In genomic region chr3:93973160-93974126, GRCh38 we compare ENCODE assay signal across 8 cellular contexts. TPM values are rescaled to one million over a fixed set of nuclear protein-coding genes. Genes with fewer than 3 reads are reported as not detected.
A peak's percentile ranks its signal among the peaks of the same experiment; 100 is the strongest.
DNase-seq lines count a peak whose midpoint lies in the region; FAIRE-seq and TF ChIP-seq lines count a peak whose summit lies in the region.

Gene PROS1 (minus strand): TSS chr3:93973896. CDS start chr3:93973749, 147 bp downstream.

- no peaks in the 10 kb centered on the region for H3K79me2 ChIP-seq in astrocyte (ENCODE audit: insufficient read depth, low read length)
- peaks cover 2% of the 10 kb centered on the region for H3K79me2 ChIP-seq in trophoblast cell (ENCODE audit: control insufficient read depth, insufficient read depth, low read length, poor library complexity)

- H3K9me3 ChIP-seq in HEK293 (ENCODE audit: control insufficient read depth, insufficient read depth, low read depth, low read length) (no peaks in the 10 kb centered on the region), MG63 (no peaks in the 10 kb centered on the region), astrocyte (ENCODE audit: insufficient read depth, low read depth, low read length) (no peaks in the 10 kb centered on the region), right atrium auricular region (no peaks in the 10 kb centered on the region), trophoblast cell (ENCODE audit: insufficient read depth, low read depth, low read length) (no peaks in the 10 kb centered on the region), vagina (no peaks in the 10 kb centered on the region)

- H3K14ac ChIP-seq in trophoblast cell (ENCODE audit: low read length), result peak within 1 kb of the TSS; percentile 75

- peak within 1 kb of the TSS; percentile 70 for H4K12ac ChIP-seq in trophoblast cell (ENCODE audit: low read depth, low read length)

- no peaks in the 10 kb centered on the region for H3K36me3 ChIP-seq in HEK293 (ENCODE audit: control insufficient read depth in 2 of 2, insufficient read depth in 1 of 2, low read length in 2 of 2)
- H3K36me3 ChIP-seq in MG63, result no peaks in the 10 kb centered on the region
- no peaks in the 10 kb centered on the region for H3K36me3 ChIP-seq in astrocyte (ENCODE audit: insufficient read depth, low read length)
- no peaks in the 10 kb centered on the region for H3K36me3 ChIP-seq in right atrium auricular region
- no peaks in the 10 kb centered on the region for H3K36me3 ChIP-seq in trophoblast cell (ENCODE audit: control insufficient read depth in 1 of 2, insufficient read depth in 2 of 2, low read length in 2 of 2)
- no peaks in the 10 kb centered on the region for H3K36me3 ChIP-seq in vagina

- peak within 1 kb of the TSS; percentile 84 for H3K4me3 Mint-ChIP-seq in astrocyte (ENCODE audit: unreplicated experiment)

- no peak within 1 kb of the TSS for H2AK5ac ChIP-seq in trophoblast cell (ENCODE audit: low read length)

- CTCF ChIA-PET in HEK293 (lab: Yijun Ruan, JAX), result interaction anchor here (0.6 to 0.7 kb wide), 2 partner anchors 21 to 31 kb away, joined by 3 to 4 read pairs; no protein-coding TSS in a partner anchor

- H3K27me3 Mint-ChIP-seq in astrocyte (ENCODE audit: low read depth, unreplicated experiment), result peaks cover 7% of the 10 kb centered on the region

- peaks cover 18% of the 10 kb centered on the region for H3K4me1 Mint-ChIP-seq in astrocyte (ENCODE audit: low read depth, unreplicated experiment)

- H3K9me3 Mint-ChIP-seq in astrocyte (ENCODE audit: unreplicated experiment), result no peaks in the 10 kb centered on the region

- no peak within 1 kb of the TSS for H2BK12ac ChIP-seq in trophoblast cell (ENCODE audit: low read length)

- no peaks in the 10 kb centered on the region for H4K20me1 ChIP-seq in astrocyte (ENCODE audit: insufficient read depth, low read length)

- POLR2A ChIA-PET in HEK293 (lab: Yijun Ruan, JAX), result interaction anchor here (0.6 to 3.6 kb wide), 5 partner anchors 11 to 149 kb away, joined by 3 to 12 read pairs (median 4); partner anchors contain the start of genes DHFR2 and NSUN3

- H4K91ac ChIP-seq in trophoblast cell (ENCODE audit: low read depth, low read length), result peak within 1 kb of the TSS; percentile 4

- peak within 1 kb of the TSS; percentile 60 for H2BK5ac ChIP-seq in trophoblast cell (ENCODE audit: low read depth, low read length, poor library complexity)

- TF ChIP-seq CTCF in HEK293 (tag by site-specific recombination; IDR thresholded peaks at IDR 0.05), result peak; percentile 53; the same call in 1 of the 2 replicates
- TF ChIP-seq CTCF in astrocyte (IDR thresholded peaks at IDR 0.05; ENCODE audit: insufficient read depth, low read depth, low read length), result no peak
- peak in 1 of 2 donors; percentile 48 for TF ChIP-seq CTCF in right atrium auricular region (IDR thresholded peaks at IDR 0.05)
- peak in 1 of 3 experiments; percentile 22 for TF ChIP-seq CTCF in vagina (IDR thresholded peaks at IDR 0.05)

- H3K27me3 ChIP-seq in MG63 (no peaks in the 10 kb centered on the region), astrocyte (ENCODE audit: insufficient read depth, low read length) (no peaks in the 10 kb centered on the region), right atrium auricular region (no peaks in the 10 kb centered on the region), trophoblast cell (ENCODE audit: insufficient read depth, low read length) (no peaks in the 10 kb centered on the region), vagina (no peaks in the 10 kb centered on the region)

- H3K4me1 ChIP-seq in HEK293 (ENCODE audit: control insufficient read depth, insufficient read depth, low read length) (no peaks in the 10 kb centered on the region), astrocyte (ENCODE audit: insufficient read depth, low read length) (peaks cover 4% of the 10 kb centered on the region), right atrium auricular region (peaks cover 0 to 35% of the 10 kb centered on the region in 2 donors), trophoblast cell (ENCODE audit: control insufficient read depth in 1 of 2, insufficient read depth in 2 of 2, low read length in 2 of 2) (no peaks in the 10 kb centered on the region), vagina (peaks cover 16% of the 10 kb centered on the region)

- H3K27ac ChIP-seq in HEK293 (ENCODE audit: extremely low read depth, low read depth, low read length) (peak within 1 kb of the TSS; percentile 73), astrocyte (ENCODE audit: low read depth, low read length) (peak within 1 kb of the TSS; percentile 34), right atrium auricular region (peak within 1 kb of the TSS; percentile 86 to 92), trophoblast cell (ENCODE audit: low read depth, low read length) (peak within 1 kb of the TSS; percentile 72), vagina (peak within 1 kb of the TSS; percentile 85)

- no peak within 1 kb of the TSS for H3K23ac ChIP-seq in trophoblast cell (ENCODE audit: low read length)

- intact Hi-C loops in vagina (cut with DNase I), result no loop called here

- peak within 1 kb of the TSS; percentile 85 for H3K27ac Mint-ChIP-seq in astrocyte (ENCODE audit: unreplicated experiment)

- H3K4ac ChIP-seq in trophoblast cell (ENCODE audit: low read depth, low read length), result peak within 1 kb of the TSS; percentile 50

- TF ChIP-seq POLR2A in vagina (IDR thresholded peaks at IDR 0.05), result peak in 1 of 2 donors; percentile 18

- FAIRE-seq in astrocyte (lab: Jason Lieb, UNC), result peak; percentile 13

- peak within 1 kb of the TSS; percentile 82 for H3K9ac ChIP-seq in astrocyte (ENCODE audit: low read length)
- H3K9ac ChIP-seq in trophoblast cell (ENCODE audit: low read length), result peak within 1 kb of the TSS; percentile 59

- peak; percentile 59 for DNase-seq in GF-D8 (lab: John Stamatoyannopoulos, UW)
- peak; percentile 83 for DNase-seq in MG63
- peak; percentile 75 for DNase-seq in SW480 (ENCODE audit: low spot score)
- DNase-seq in astrocyte (ENCODE audit: low read depth), result peak; percentile 70
- DNase-seq in right atrium auricular region (ENCODE audit: low spot score), result peak; percentile 93
- DNase-seq in trophoblast cell, result peak; percentile 40 to 70
- peak in 1 of 2 donors; percentile 94 for DNase-seq in vagina (ENCODE audit: extremely low spot score in 2 of 2)

- peak within 1 kb of the TSS; percentile 58 for H3K4me3 ChIP-seq in HEK293 (ENCODE audit: low read depth, low read length)
- H3K4me3 ChIP-seq in MG63, result peak within 1 kb of the TSS; percentile 53
- peak within 1 kb of the TSS; percentile 70 for H3K4me3 ChIP-seq in astrocyte (ENCODE audit: insufficient read depth, low read depth, low read length)
- H3K4me3 ChIP-seq in right atrium auricular region, result peak within 1 kb of the TSS; percentile 59 to 67
- H3K4me3 ChIP-seq in trophoblast cell (ENCODE audit: low read depth, low read length), result peak within 1 kb of the TSS; percentile 76
- peak within 1 kb of the TSS; percentile 53 to 69 for H3K4me3 ChIP-seq in vagina

- peak within 1 kb of the TSS; percentile 10 for H2BK120ac ChIP-seq in trophoblast cell (ENCODE audit: insufficient read depth, low read length, poor library complexity)

- H3K79me1 ChIP-seq in trophoblast cell (ENCODE audit: low read length), result peaks cover 6% of the 10 kb centered on the region

- H2AFZ ChIP-seq in astrocyte (ENCODE audit: low read depth, low read length) (peak within 1 kb of the TSS; percentile 99), trophoblast cell (ENCODE audit: insufficient read depth, low read length, poor library complexity) (peak within 1 kb of the TSS; percentile 38)

- no peaks in the 10 kb centered on the region for H3K36me3 Mint-ChIP-seq in astrocyte (ENCODE audit: low read depth, unreplicated experiment)

- H3K4me2 ChIP-seq in astrocyte (ENCODE audit: low read length) (peak within 1 kb of the TSS; percentile 86), trophoblast cell (ENCODE audit: low read length) (peak within 1 kb of the TSS; percentile 78)

- WGBS in trophoblast cell (ENCODE audit: extremely low coverage, insufficient coverage, insufficient read length), result no CpG with 5 or more reads among the region's 53 CpGs

- peak within 1 kb of the TSS; percentile 2 for H3K18ac ChIP-seq in trophoblast cell (ENCODE audit: low read length)

- H4K8ac ChIP-seq in trophoblast cell (ENCODE audit: low read depth, low read length), result peak within 1 kb of the TSS; percentile 93

TF ChIP-seq in HEK293, 187 proteins besides CTCF, POLR2A, EP300 and RAD21 (continues in another document):
- TF ChIP-seq YY1 (tag by site-specific recombination; IDR thresholded peaks at IDR 0.05) (peak; percentile 23; the same call in 1 of the 2 replicates), ZSCAN16 (tag by site-specific recombination; IDR thresholded peaks at IDR 0.05) (no peak), KLF1 (tag by site-specific recombination; IDR thresholded peaks at IDR 0.05) (no peak), ZSCAN5A (tag by site-specific recombination; IDR thresholded peaks at IDR 0.05) (no peak), HIC1 (tag by site-specific recombination; IDR thresholded peaks at IDR 0.05) (no peak)

RNA-seq across cellular contexts. Expression of gene PROS1, which starts in this region (rescaled TPM):
- 5.4 and 13.1 TPM in 2 replicates for total RNA-seq in MG63 (2014; rRNA removed; shearing (Covaris generic); ENCODE audit: low replicate concordance)
- total RNA-seq in astrocyte (11.5 and 13.4 TPM in 2 replicates), right atrium auricular region (10 to 100 TPM; 77.7 to 94.0 TPM), vagina (29.7 TPM)
- polyA plus RNA-seq in trophoblast cell (2013), result 11.2 and 11.9 TPM in 2 replicates

Comparison
In these comparisons a context has a peak if more than half of its experiments do, and no peak if none do; other contexts are left out.
1. H3K27ac ChIP-seq: peak in every context shown above with its lines; median percentile 89 in right atrium auricular region; 85 in vagina; 73 in HEK293; 72 in trophoblast cell; 34 in astrocyte.